ENCODE assay signal across 1 cellular context in genomic region chr3:152331975-152332374, GRCh38.
TF ChIP-seq lines count a peak whose summit lies in the region.

No MANE protein-coding gene starts in this region.

TF ChIP-seq in GM12878, 131 proteins besides CTCF, POLR2A, EP300 and RAD21:
- no peak for TF ChIP-seq PKNOX1 (IDR thresholded peaks at IDR 0.05)
- no peak for TF ChIP-seq YBX1 (IDR thresholded peaks at IDR 0.05)
- TF ChIP-seq RBBP5 (conservative IDR thresholded peaks at IDR 0.05) = no peak
- TF ChIP-seq CHD4 (IDR thresholded peaks at IDR 0.05) = no peak
- TF ChIP-seq RFX5 (IDR thresholded peaks at IDR 0.05; ENCODE audit: low read depth, low read length) = no peak
- TF ChIP-seq ESRRA (IDR thresholded peaks at IDR 0.05; ENCODE audit: low read length) = no peak
- no peak for TF ChIP-seq STAT1 (conservative IDR thresholded peaks at IDR 0.05)
- TF ChIP-seq TCF12 (IDR thresholded peaks at IDR 0.05; ENCODE audit: low read depth, low read length) = no peak
- TF ChIP-seq IRF4 (IDR thresholded peaks at IDR 0.05; ENCODE audit: low read depth, low read length) = no peak
- TF ChIP-seq MTA3 (IDR thresholded peaks at IDR 0.05; ENCODE audit: borderline replicate concordance, low read length) = no peak
- no peak for TF ChIP-seq JUND (IDR thresholded peaks at IDR 0.05; ENCODE audit: low read depth, low read length)
- TF ChIP-seq MYB (IDR thresholded peaks at IDR 0.05; ENCODE audit: borderline replicate concordance, low read depth, low read length) = no peak
- TF ChIP-seq CUX1 (IDR thresholded peaks at IDR 0.05; ENCODE audit: insufficient replicate concordance, low read depth, low read length) = no peak
- TF ChIP-seq CREB1 (IDR thresholded peaks at IDR 0.05; ENCODE audit: low read depth) = no peak
- no peak for TF ChIP-seq SMC3 (IDR thresholded peaks at IDR 0.05; ENCODE audit: borderline replicate concordance, low read length)
- no peak for TF ChIP-seq NR2F1 (conservative IDR thresholded peaks at IDR 0.05)
- no peak for TF ChIP-seq NBN (IDR thresholded peaks at IDR 0.05)
- no peak for TF ChIP-seq ZNF274 (IDR thresholded peaks at IDR 0.05; ENCODE audit: insufficient read depth, insufficient read length)
- no peak for TF ChIP-seq KAT2A (conservative IDR thresholded peaks at IDR 0.05; ENCODE audit: control insufficient read depth, low read depth, low read length)
